Comparison of ENCODE assay signal across 8 cellular contexts in the genomic region with DNA sequence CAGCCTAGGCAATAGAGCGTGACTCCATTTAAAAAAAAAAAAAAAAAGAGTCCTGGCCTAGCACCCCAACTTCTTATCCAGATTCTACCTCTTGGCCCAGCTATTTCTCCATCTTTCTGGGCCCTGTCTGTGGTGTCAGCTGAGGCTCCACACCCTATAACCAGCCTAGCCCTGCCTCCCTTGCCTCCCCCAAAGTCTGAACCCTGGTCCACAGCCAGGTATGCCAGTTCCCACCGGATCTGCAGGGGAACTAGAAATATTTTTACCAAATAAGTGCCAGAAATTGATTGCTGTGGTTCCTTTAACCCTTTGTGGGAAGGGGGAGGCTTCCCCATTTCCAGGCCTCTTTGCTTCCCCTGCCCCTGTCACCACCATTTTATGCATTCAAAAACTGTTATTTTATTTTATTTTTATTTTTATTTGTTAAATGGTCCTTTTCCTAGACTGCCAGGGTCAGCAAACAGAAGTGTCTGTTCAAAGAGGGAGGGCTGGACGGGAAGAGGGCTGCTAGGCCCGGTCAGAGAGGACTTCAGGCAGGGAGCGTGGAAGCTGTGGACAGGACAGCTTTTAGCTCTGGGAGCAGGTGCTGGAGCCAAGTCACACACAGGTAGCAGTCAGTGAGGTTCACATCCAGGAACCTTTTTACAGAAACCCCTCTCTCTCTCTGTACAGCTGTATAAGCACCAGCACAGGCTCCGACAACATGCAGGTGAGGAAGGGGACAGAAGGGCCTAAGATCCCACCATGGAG. TPM values are rescaled to one million over a fixed set of nuclear protein-coding genes. Genes with fewer than 3 reads are reported as not detected.
DNase-seq lines count a peak whose midpoint lies in the region; ATAC-seq and TF ChIP-seq lines count a peak whose summit lies in the region.
"Had no signal": no experiment of that assay in that cellular context is flagged by ENCODE, and none has a peak within 500 bp of the region (broad histone marks: within the 10 kb centered on the region; RNA-seq: fewer than 3 reads in every experiment).

No MANE protein-coding gene starts in this region.

- peak overlapping the region in 1 of 3 donors; percentile 69 for H3K4me3 Mint-ChIP-seq in T-cell

- peak; percentile 12 for ATAC-seq in GM18909 (IDR thresholded peaks at IDR 0.05; ENCODE audit: poor library complexity, unreplicated experiment)
- peak; percentile 6 for ATAC-seq in HG02623 (IDR thresholded peaks at IDR 0.05; ENCODE audit: unreplicated experiment)
- ATAC-seq in T-cell (replicated peaks in 1 of 4): no peak

- CTCF ChIA-PET in T-cell (lab: Charles Lee): no interaction called here

- DNase-seq in T-cell (no peak), prostate gland (ENCODE audit: low spot score) (peak; percentile 36), NCI-H1105 (lab: John Stamatoyannopoulos, UW) (no peak), NCI-H1105 treated with DMSO at 0.1 percent for 48 hours (lab: John Stamatoyannopoulos, UW) (no peak)
- no peak for DNase-seq in effector CD8-positive, alpha-beta T cell (lab: John Stamatoyannopoulos, UW)
- DNase-seq: NCI-H1694 had no signal

- no peak overlapping the region for H3K4me3 ChIP-seq in prostate gland

- H3K4me1 Mint-ChIP-seq in T-cell: peaks cover 65 to 77% (median 68%) of the 10 kb centered on the region in 3 donors

- POLR2A ChIA-PET in T-cell (lab: Charles Lee): interaction anchor here in 1 of 2 donors (0.7 kb wide), 1 partner anchor 1826 kb away, joined by 4 read pairs; no protein-coding TSS in a partner anchor

- intact Hi-C loops in prostate gland (cut with DNase I): no loop called here

- TF ChIP-seq CTCF in prostate gland (IDR thresholded peaks at IDR 0.05): no peak

- H3K27ac ChIP-seq in prostate gland: peak overlapping the region; percentile 86 to 90

- H3K4me1 ChIP-seq in prostate gland (replicated peaks): peaks cover 10% of the 10 kb centered on the region

- peak overlapping the region; percentile 79 to 85 for H3K27ac Mint-ChIP-seq in T-cell

- peaks cover 24% of the 10 kb centered on the region for H3K36me3 Mint-ChIP-seq in T-cell

- no peaks in the 10 kb centered on the region for H3K27me3 Mint-ChIP-seq in T-cell

- H3K9me3 Mint-ChIP-seq in T-cell: no peaks in the 10 kb centered on the region

- TF ChIP-seq POLR2A in prostate gland (IDR thresholded peaks at IDR 0.05): no peak

- H3K9me3 ChIP-seq in prostate gland: no peaks in the 10 kb centered on the region

- no peaks in the 10 kb centered on the region for H3K36me3 ChIP-seq in prostate gland

- WGBS in prostate gland: 42% methylated on average over 6 of the region's 6 CpGs

- no peaks in the 10 kb centered on the region for H3K27me3 ChIP-seq in prostate gland (replicated peaks; ENCODE audit: insufficient read depth)

RNA-seq across cellular contexts. Expression of gene TTC9, which starts 23.2 kb away (rescaled TPM):
- total RNA-seq in T-cell (10 to 100 TPM; 14.4 to 23.4 (median 17.8) TPM), prostate gland (1 to 10 TPM; 3.2 to 6.7 TPM)

Comparison
In these comparisons a context has a peak if more than half of its experiments do, and no peak if none do; other contexts are left out.
1. ATAC-seq: peak in GM18909 (single experiment) and HG02623 (single experiment); none in T-cell (0 of 4).